ENCODE assay signal across 12 cellular contexts in genomic region chr5:171667341-171668096, GRCh38.
DNase-seq lines count a peak whose midpoint lies in the region; ATAC-seq and TF ChIP-seq lines count a peak whose summit lies in the region.
"Had no signal": no experiment of that assay in that cellular context is flagged by ENCODE, and none has a peak within 500 bp of the region (broad histone marks: within the 10 kb centered on the region; RNA-seq: fewer than 3 reads in every experiment).

No MANE protein-coding gene starts in this region.

- POLR2A ChIA-PET in naive thymus-derived CD8-positive, alpha-beta T cell (lab: Charles Lee) = no interaction called here

- peak overlapping the region in 1 of 10 donors; percentile 19 for H3K27ac Mint-ChIP-seq in naive thymus-derived CD8-positive, alpha-beta T cell
- H3K27ac Mint-ChIP-seq: activated naive CD8-positive, alpha-beta T cell had no signal

- in situ Hi-C loops in gastrocnemius medialis (cut with MboI; ENCODE audit: low sequenced_read_pairs in 4 of 4) = no loop called here

- no peaks in the 10 kb centered on the region for H3K4me1 Mint-ChIP-seq in naive thymus-derived CD8-positive, alpha-beta T cell

- TF ChIP-seq CTCF in AG09319 (IDR thresholded peaks at IDR 0.05; ENCODE audit: low read depth, low read length) = peak; percentile 19
- TF ChIP-seq CTCF in foreskin fibroblast (IDR thresholded peaks at IDR 0.05; ENCODE audit: low read depth, low read length) = no peak
- TF ChIP-seq CTCF in omental fat pad (IDR thresholded peaks at IDR 0.05) = no peak
- no peak for TF ChIP-seq CTCF in gastrocnemius medialis (IDR thresholded peaks at IDR 0.05 in 4 of 5, conservative IDR thresholded peaks at IDR 0.05 in 1 of 5)

- H3K4me1 ChIP-seq in gastrocnemius medialis = no peaks in the 10 kb centered on the region
- H3K4me1 ChIP-seq: BLaER1 had no signal

- H3K9me3 Mint-ChIP-seq in naive thymus-derived CD8-positive, alpha-beta T cell = peaks cover 0 to 4% (median 0%) of the 10 kb centered on the region in 9 donors

- no peak for TF ChIP-seq POLR2A in gastrocnemius medialis (IDR thresholded peaks at IDR 0.05)

- H3K27me3 Mint-ChIP-seq in naive thymus-derived CD8-positive, alpha-beta T cell = peaks cover 0 to 8% (median 5%) of the 10 kb centered on the region in 5 donors
- H3K27me3 Mint-ChIP-seq: activated naive CD8-positive, alpha-beta T cell had no signal

- H3K9me3 ChIP-seq in gastrocnemius medialis = no peaks in the 10 kb centered on the region
- H3K9me3 ChIP-seq: BLaER1 had no signal

- no peaks in the 10 kb centered on the region for H3K36me3 ChIP-seq in gastrocnemius medialis
- H3K36me3 ChIP-seq: BLaER1 had no signal

- peak; percentile 75 for DNase-seq in AG09319 (ENCODE audit: extremely low read depth, low read depth)
- peak; percentile 73 for DNase-seq in T1000 (lab: John Stamatoyannopoulos, UW)
- DNase-seq in foreskin fibroblast = peak; percentile 14 to 69
- DNase-seq in omental fat pad (ENCODE audit: low spot score) = no peak
- DNase-seq in gastrocnemius medialis = no peak
- DNase-seq in SIG-M5 treated with dmso at 0.1 percent for 504 hours (lab: John Stamatoyannopoulos, UW; ENCODE audit: unreplicated experiment) = no peak
- DNase-seq in naive thymus-derived CD8-positive, alpha-beta T cell = no peak
- DNase-seq: kidney glomerular epithelial cell had no signal

- H3K4me3 ChIP-seq in foreskin fibroblast (ENCODE audit: low read depth in 1 of 2, low read length in 2 of 2) (no peak overlapping the region), gastrocnemius medialis (no peak overlapping the region)
- H3K4me3 ChIP-seq: BLaER1 had no signal

- no peak overlapping the region for H3K27ac ChIP-seq in gastrocnemius medialis
- H3K27ac ChIP-seq: BLaER1, VCaP had no signal

- ATAC-seq in omental fat pad (ENCODE audit: low FRiP score) (peak; percentile 98), gastrocnemius medialis (no peak), GM19397 (IDR thresholded peaks at IDR 0.05; ENCODE audit: unreplicated experiment) (no peak)
- ATAC-seq in naive thymus-derived CD8-positive, alpha-beta T cell = no peak

- H3K36me3 Mint-ChIP-seq in naive thymus-derived CD8-positive, alpha-beta T cell = no peaks in the 10 kb centered on the region
- H3K36me3 Mint-ChIP-seq: activated naive CD8-positive, alpha-beta T cell had no signal

- no peak overlapping the region for H3K4me3 Mint-ChIP-seq in naive thymus-derived CD8-positive, alpha-beta T cell
- H3K4me3 Mint-ChIP-seq: activated naive CD8-positive, alpha-beta T cell had no signal

- intact Hi-C loops in gastrocnemius medialis (cut with DNase I; ENCODE audit: low total_unique reads) = no loop called here

- H3K27me3 ChIP-seq in gastrocnemius medialis = no peaks in the 10 kb centered on the region
- H3K27me3 ChIP-seq: BLaER1 had no signal

Comparison
In these comparisons a context has a peak if more than half of its experiments do, and no peak if none do; other contexts are left out.
1. DNase-seq: peak in AG09319 (single experiment), T1000 (single experiment) and foreskin fibroblast (2 of 2); none in omental fat pad (single experiment), gastrocnemius medialis (0 of 2), SIG-M5 treated with dmso at 0.1 percent for 504 hours (single experiment) and naive thymus-derived CD8-positive, alpha-beta T cell (0 of 10).